In the genomic region with DNA sequence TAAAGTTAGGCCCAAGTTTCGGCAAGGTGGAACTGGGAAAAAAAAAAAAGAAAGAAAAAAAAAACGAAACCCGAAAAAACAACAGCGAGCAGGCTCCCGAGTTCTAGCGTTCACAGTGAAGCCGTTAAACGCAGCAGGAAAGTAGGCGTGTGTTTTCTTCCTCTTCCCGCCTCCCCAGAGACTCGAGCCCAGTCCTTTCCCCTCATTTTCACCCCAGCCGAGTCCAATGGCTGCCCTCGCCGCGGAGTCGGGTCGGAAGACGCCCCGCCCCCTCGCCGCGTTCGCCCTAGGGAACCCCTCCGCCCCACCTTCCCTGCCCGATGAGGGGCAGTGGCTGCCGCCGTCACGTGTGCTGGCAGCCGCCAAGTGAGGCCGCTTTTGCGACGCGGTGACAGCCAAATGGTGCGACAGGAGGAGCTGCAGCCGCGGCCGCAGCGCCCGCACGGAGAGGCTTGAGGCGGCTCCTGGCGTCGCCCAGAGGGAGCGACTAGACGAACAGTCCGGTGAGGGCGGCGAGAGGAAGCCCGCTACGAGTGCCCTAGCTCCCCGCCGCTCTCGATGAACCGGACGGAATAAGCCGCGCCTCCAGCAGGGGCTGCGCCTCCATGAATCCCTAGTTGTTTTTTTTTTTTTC, we compare ENCODE assay signal across 8 cellular contexts. TPM values are rescaled to one million over a fixed set of nuclear protein-coding genes. Genes with fewer than 3 reads are reported as not detected.
DNase-seq lines count a peak whose midpoint lies in the region; ATAC-seq, FAIRE-seq and TF ChIP-seq lines count a peak whose summit lies in the region.

Gene PKN2 (plus strand): TSS at position 426 of the 634 bp plus-strand sequence. CDS start 308 bp downstream, outside the sequence.

- peak within 1 kb of the TSS; percentile 88 for H3K4me3 ChIP-seq in Caco-2 (ENCODE audit: low read depth, low read length)
- peak within 1 kb of the TSS; percentile 98 for H3K4me3 ChIP-seq in effector memory CD4-positive, alpha-beta T cell (ENCODE audit: insufficient read depth, low read depth, low read length, poor library complexity, severe bottlenecking)

- H3K9me3 ChIP-seq in Caco-2, result no peaks in the 10 kb centered on the region
- H3K9me3 ChIP-seq in effector memory CD4-positive, alpha-beta T cell (ENCODE audit: control insufficient read depth, low read length), result no peaks in the 10 kb centered on the region

- no TSS peak for BruUV-seq in Caco-2 (replicated peaks; lab: Mats Ljungman, UMichigan)

- H3K27ac ChIP-seq in effector memory CD4-positive, alpha-beta T cell (ENCODE audit: insufficient read depth, low read length, poor library complexity, severe bottlenecking), result peak within 1 kb of the TSS; percentile 93

- ATAC-seq in GM21367 (IDR thresholded peaks at IDR 0.05; ENCODE audit: unreplicated experiment), result peak; percentile 89

- H3K27me3 ChIP-seq in Caco-2 (replicated peaks; ENCODE audit: control insufficient read depth, insufficient read depth, low read length), result no peaks in the 10 kb centered on the region
- H3K27me3 ChIP-seq in effector memory CD4-positive, alpha-beta T cell (replicated peaks; ENCODE audit: control insufficient read depth, insufficient read depth, low read length, poor library complexity, severe bottlenecking), result no peaks in the 10 kb centered on the region

- DNase-seq in Caco-2 (peak; percentile 94 to 95), HTR-8/SVneo (ENCODE audit: insufficient read length, low spot score) (peak; percentile 83), NOMO-1 treated with DMSO at 0.1 percent for 48 hours (lab: John Stamatoyannopoulos, UW; ENCODE audit: unreplicated experiment) (peak; percentile 99), medulla oblongata (ENCODE audit: extremely low spot score) (peak; percentile 98)
- DNase-seq in activated CD8-positive, alpha-beta memory T cell treated with anti-CD3 and anti-CD28 coated beads for 4 hours (ENCODE audit: low read depth in 2 of 2), result peak; percentile 94
- peak; percentile 95 to 97 (median 95) for DNase-seq in effector memory CD4-positive, alpha-beta T cell
- peak; percentile 95 for DNase-seq in stimulated activated CD8-positive, alpha-beta memory T cell treated with anti-CD3 and anti-CD28 coated beads, Interleukin-12 subunit alpha, Interleukin-12 subunit beta, amount 100 ng/mL, for 1 hour (ENCODE audit: low read depth)

- intact Hi-C loops in Caco-2 (cut with micrococcal nuclease; ENCODE audit: unreplicated experiment), result loop anchor here (1.0 to 2.0 kb wide), 3 partner anchors 25 to 207 kb away; partner anchors contain the start of gene GTF2B

- peaks cover 5% of the 10 kb centered on the region; the same call in 1 of the 2 replicates for H3K4me1 ChIP-seq in Caco-2
- no peaks in the 10 kb centered on the region for H3K4me1 ChIP-seq in effector memory CD4-positive, alpha-beta T cell (ENCODE audit: control insufficient read depth, insufficient read depth, low read length, poor library complexity, severe bottlenecking)

- H3K27ac Mint-ChIP-seq in Caco-2 (ENCODE audit: unreplicated experiment), result peak within 1 kb of the TSS; percentile 97

- no peaks in the 10 kb centered on the region for H3K27me3 Mint-ChIP-seq in Caco-2 (ENCODE audit: insufficient read depth, unreplicated experiment)

- POLR2A ChIA-PET in Caco-2 (lab: Charles Lee), result interaction anchor here (0.6 to 1.6 kb wide), 2 partner anchors 207 to 1070 kb away, joined by 4 to 7 read pairs; no protein-coding TSS in a partner anchor

- FAIRE-seq in HTR-8/SVneo (lab: Jason Lieb, UNC), result peak; percentile 99

- peak within 1 kb of the TSS; percentile 99 for H3K4me3 Mint-ChIP-seq in Caco-2 (ENCODE audit: unreplicated experiment)

- no peaks in the 10 kb centered on the region for H3K9me3 Mint-ChIP-seq in Caco-2 (ENCODE audit: unreplicated experiment)

- CTCF ChIA-PET in Caco-2 (lab: Charles Lee), result interaction anchor here (0.7 to 2.1 kb wide), 2 partner anchors 28 to 1623 kb away, joined by 3 to 10 read pairs; no protein-coding TSS in a partner anchor

- no peaks in the 10 kb centered on the region for H3K36me3 ChIP-seq in Caco-2 (ENCODE audit: control insufficient read depth, insufficient read depth, low read length)
- H3K36me3 ChIP-seq in effector memory CD4-positive, alpha-beta T cell (ENCODE audit: control insufficient read depth, insufficient read depth, low read length), result no peaks in the 10 kb centered on the region

- TF ChIP-seq CTCF in Caco-2 (IDR thresholded peaks at IDR 0.05; ENCODE audit: insufficient read depth in 1 of 2, low read depth in 1 of 2, low read length in 1 of 2, severe bottlenecking in 1 of 2, unreplicated experiment in 1 of 2), result no peak

- H3K36me3 Mint-ChIP-seq in Caco-2 (ENCODE audit: insufficient read depth, unreplicated experiment), result peaks cover 7% of the 10 kb centered on the region

- no peaks in the 10 kb centered on the region for H3K4me1 Mint-ChIP-seq in Caco-2 (ENCODE audit: low read depth, unreplicated experiment)

RNA-seq across cellular contexts. Expression of gene PKN2, which starts in this region (rescaled TPM):
- 31.5 and 33.4 TPM in 2 replicates for total RNA-seq in Caco-2 (2022)

Comparison
In these comparisons a context has a peak if more than half of its experiments do, and no peak if none do; other contexts are left out.
1. Peak in every context shown above with its lines: DNase-seq, ATAC-seq, H3K4me3 ChIP-seq and H3K27ac ChIP-seq.